In the genomic region with DNA sequence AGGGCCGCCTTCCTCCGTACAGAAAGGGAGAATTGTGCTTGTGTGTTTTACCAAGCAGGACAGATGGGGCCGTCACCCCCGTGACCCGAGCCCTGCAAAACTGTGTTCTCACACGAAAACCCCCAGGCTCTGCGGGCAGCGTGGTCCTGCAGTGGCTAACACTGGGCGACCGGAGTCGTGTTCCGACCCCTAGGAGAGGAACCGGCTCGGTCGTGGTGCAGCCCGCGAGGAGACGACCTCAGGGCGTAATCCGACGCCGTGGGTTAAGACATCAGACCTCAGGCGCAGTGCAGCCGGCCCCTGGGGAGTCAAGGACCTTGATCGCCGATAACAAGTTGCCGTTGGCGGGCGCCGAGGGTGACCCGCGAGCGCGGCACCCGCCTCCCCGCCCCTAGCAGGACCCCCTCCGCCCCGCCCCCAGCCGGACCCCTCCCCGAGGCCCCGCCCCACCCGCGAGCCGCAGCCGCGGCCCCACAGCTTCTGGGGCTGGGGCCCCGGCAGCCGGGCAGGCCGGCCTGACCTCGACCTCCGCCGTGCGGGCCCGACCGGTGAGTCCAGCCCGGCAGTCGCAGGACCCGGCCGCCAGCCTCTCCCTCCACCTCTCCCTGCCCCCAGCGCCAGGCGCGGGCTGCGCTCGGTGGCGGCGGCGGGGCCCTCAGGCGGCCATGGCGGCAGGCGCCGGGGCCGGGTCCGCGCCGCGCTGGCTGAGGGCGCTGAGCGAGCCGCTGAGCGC, we compare ENCODE assay signal across 8 cellular contexts. TPM values are rescaled to one million over a fixed set of nuclear protein-coding genes. Genes with fewer than 3 reads are reported as not detected.
DNase-seq lines count a peak whose midpoint lies in the region; ATAC-seq, FAIRE-seq and TF ChIP-seq lines count a peak whose summit lies in the region.

Gene CHPT1 (plus strand): TSS at position 444 of the 733 bp plus-strand sequence. CDS start 222 bp downstream, at position 666.

- peak within 1 kb of the TSS; percentile 39 for H3K9ac ChIP-seq in neural progenitor cell

- H3K79me2 ChIP-seq in neural progenitor cell (ENCODE audit: low read depth), result no peaks in the 10 kb centered on the region

- peak within 1 kb of the TSS; percentile 97 for H3K4me2 ChIP-seq in neural progenitor cell

- TF ChIP-seq CTCF in fibroblast of the aortic adventitia (IDR thresholded peaks at IDR 0.05; ENCODE audit: insufficient read depth, low read length), result no peak
- TF ChIP-seq CTCF in neural progenitor cell (IDR thresholded peaks at IDR 0.05), result no peak

- H3K27ac ChIP-seq in neural progenitor cell (no peak within 1 kb of the TSS), substantia nigra (ENCODE audit: low read depth, low read length, poor library complexity, severe bottlenecking) (peak within 1 kb of the TSS; percentile 81)

- peaks cover 10% of the 10 kb centered on the region for H3K27me3 Mint-ChIP-seq in neural progenitor cell (ENCODE audit: insufficient read depth, low read depth)

- H4K20me1 ChIP-seq in neural progenitor cell (ENCODE audit: low read depth), result peaks cover 3% of the 10 kb centered on the region

- no peaks in the 10 kb centered on the region for H3K36me3 Mint-ChIP-seq in neural progenitor cell

- FAIRE-seq in RCC 7860 (lab: Jason Lieb, UNC), result no peak

- peak within 1 kb of the TSS; percentile 94 for H3K4me3 Mint-ChIP-seq in neural progenitor cell

- peaks cover 42% of the 10 kb centered on the region for H3K27me3 ChIP-seq in neural progenitor cell

- H3K4me1 Mint-ChIP-seq in neural progenitor cell, result peaks cover 16% of the 10 kb centered on the region

- H3K9me3 Mint-ChIP-seq in neural progenitor cell, result no peaks in the 10 kb centered on the region

- peak; percentile 56 for ATAC-seq in GM19463 (IDR thresholded peaks at IDR 0.05; ENCODE audit: unreplicated experiment)

- H3F3A ChIP-seq in neural progenitor cell (ENCODE audit: low read depth), result no peaks in the 10 kb centered on the region

- DNase-seq in Caki2 (ENCODE audit: low read depth), result peak; percentile 44
- peak; percentile 32 for DNase-seq in HPDE6-E6E7 (ENCODE audit: extremely low spot score)
- DNase-seq in RCC 7860 (ENCODE audit: low spot score), result peak; percentile 8
- DNase-seq in activated T-helper 1 cell treated with anti-CD3 and anti-CD28 coated beads, Interleukin-2, amount 50 U/mL, for 16 hours (ENCODE audit: low read depth in 1 of 2, low spot score in 1 of 2), result peak; percentile 25 to 41
- no peak for DNase-seq in fibroblast of the aortic adventitia (ENCODE audit: low read depth)
- DNase-seq in neural progenitor cell (ENCODE audit: low spot score), result peak; percentile 87
- peak in 42 of 49 donors; percentile 21 to 82 (median 50) for DNase-seq in substantia nigra (lab: John Stamatoyannopoulos, UW)

- no peaks in the 10 kb centered on the region for H3K9me3 ChIP-seq in neural progenitor cell (ENCODE audit: low read depth)

- H3K4me1 ChIP-seq in neural progenitor cell, result no peaks in the 10 kb centered on the region

- H3K27ac Mint-ChIP-seq in neural progenitor cell, result peak within 1 kb of the TSS; percentile 53

- H2AFZ ChIP-seq in neural progenitor cell (replicated peaks), result peak within 1 kb of the TSS; percentile 93

- in situ Hi-C loops in Caki2 (cut with HindIII; ENCODE audit: low pct_unique_long_range_greater_than_20kb, low sequenced_read_pairs), result no loop called here

- H3K4me3 ChIP-seq in fibroblast of the aortic adventitia (ENCODE audit: low read depth, low read length) (peak within 1 kb of the TSS; percentile 93), neural progenitor cell (peak within 1 kb of the TSS; percentile 83)

- H3K36me3 ChIP-seq in neural progenitor cell, result no peaks in the 10 kb centered on the region

RNA-seq across cellular contexts. Expression of gene CHPT1, which starts in this region (rescaled TPM):
- total RNA-seq in Caki2 (2014; rRNA removed; shearing (Covaris generic); ENCODE audit: low replicate concordance), result 29.0 and 36.4 TPM in 2 replicates
- total RNA-seq in fibroblast of the aortic adventitia (ENCODE audit: low replicate concordance), result 14.4 and 27.4 TPM in 2 replicates
- total RNA-seq in neural progenitor cell (ENCODE audit: low replicate concordance), result 6.5 and 12.7 TPM in 2 replicates
